ENCODE assay signal across 2 cellular contexts in the genomic region with DNA sequence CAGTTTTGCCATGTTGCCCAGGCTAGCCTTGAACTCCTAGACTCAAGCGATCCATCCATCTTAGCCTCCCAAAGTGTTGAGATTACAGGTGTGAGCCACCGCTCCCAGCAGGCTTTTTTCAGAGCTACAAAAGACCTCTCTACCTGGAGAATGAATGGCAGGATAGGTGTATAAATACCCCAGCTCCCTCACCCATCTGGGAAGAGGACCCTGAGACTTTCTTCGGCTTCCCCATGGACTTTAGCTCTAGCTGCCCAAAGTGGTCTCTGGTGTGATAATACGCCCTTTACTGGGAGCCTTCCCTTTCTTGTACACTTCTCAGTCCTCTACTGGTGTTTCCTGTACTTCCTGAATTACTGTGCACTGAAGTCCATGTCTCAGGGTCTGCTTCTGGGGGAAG.
TF ChIP-seq lines count a peak whose summit lies in the region.

No MANE protein-coding gene starts in this region.

TF ChIP-seq in HEK293, 187 proteins besides CTCF, POLR2A, EP300 and RAD21:
- TF ChIP-seq, protein P1, sequence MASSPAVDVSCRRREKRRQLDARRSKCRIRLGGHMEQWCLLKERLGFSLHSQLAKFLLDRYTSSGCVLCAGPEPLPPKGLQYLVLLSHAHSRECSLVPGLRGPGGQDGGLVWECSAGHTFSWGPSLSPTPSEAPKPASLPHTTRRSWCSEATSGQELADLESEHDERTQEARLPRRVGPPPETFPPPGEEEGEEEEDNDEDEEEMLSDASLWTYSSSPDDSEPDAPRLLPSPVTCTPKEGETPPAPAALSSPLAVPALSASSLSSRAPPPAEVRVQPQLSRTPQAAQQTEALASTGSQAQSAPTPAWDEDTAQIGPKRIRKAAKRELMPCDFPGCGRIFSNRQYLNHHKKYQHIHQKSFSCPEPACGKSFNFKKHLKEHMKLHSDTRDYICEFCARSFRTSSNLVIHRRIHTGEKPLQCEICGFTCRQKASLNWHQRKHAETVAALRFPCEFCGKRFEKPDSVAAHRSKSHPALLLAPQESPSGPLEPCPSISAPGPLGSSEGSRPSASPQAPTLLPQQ (tag by site-specific recombination; IDR thresholded peaks at IDR 0.05), result no peak
- TF ChIP-seq TCF7L2 (IDR thresholded peaks at IDR 0.05; ENCODE audit: borderline replicate concordance, low read depth, low read length), result no peak
- no peak for TF ChIP-seq ZBTB8A (tag by site-specific recombination; IDR thresholded peaks at IDR 0.05)
- TF ChIP-seq ZNF211 (tag by site-specific recombination; IDR thresholded peaks at IDR 0.05; ENCODE audit: low read depth), result no peak
- no peak for TF ChIP-seq YY2 (tag by site-specific recombination; IDR thresholded peaks at IDR 0.05)
- TF ChIP-seq ZNF37A (tag by site-specific recombination; IDR thresholded peaks at IDR 0.05), result peak; percentile 99
- TF ChIP-seq GLIS2 (tag by site-specific recombination; IDR thresholded peaks at IDR 0.05), result no peak
- no peak for TF ChIP-seq ZNF157 (tag by site-specific recombination; IDR thresholded peaks at IDR 0.05)
- TF ChIP-seq RBAK (tag by site-specific recombination; IDR thresholded peaks at IDR 0.05), result no peak

TF ChIP-seq in HepG2, 621 proteins besides CTCF, POLR2A, EP300 and RAD21 (continued from another document):
- TF ChIP-seq, protein P2, sequence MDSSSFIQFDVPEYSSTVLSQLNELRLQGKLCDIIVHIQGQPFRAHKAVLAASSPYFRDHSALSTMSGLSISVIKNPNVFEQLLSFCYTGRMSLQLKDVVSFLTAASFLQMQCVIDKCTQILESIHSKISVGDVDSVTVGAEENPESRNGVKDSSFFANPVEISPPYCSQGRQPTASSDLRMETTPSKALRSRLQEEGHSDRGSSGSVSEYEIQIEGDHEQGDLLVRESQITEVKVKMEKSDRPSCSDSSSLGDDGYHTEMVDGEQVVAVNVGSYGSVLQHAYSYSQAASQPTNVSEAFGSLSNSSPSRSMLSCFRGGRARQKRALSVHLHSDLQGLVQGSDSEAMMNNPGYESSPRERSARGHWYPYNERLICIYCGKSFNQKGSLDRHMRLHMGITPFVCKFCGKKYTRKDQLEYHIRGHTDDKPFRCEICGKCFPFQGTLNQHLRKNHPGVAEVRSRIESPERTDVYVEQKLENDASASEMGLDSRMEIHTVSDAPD (CRISPR knock-in tag; IDR thresholded peaks at IDR 0.05), result no peak
- no peak for TF ChIP-seq ZNF232 (CRISPR knock-in tag; IDR thresholded peaks at IDR 0.05; ENCODE audit: borderline replicate concordance)
- no peak for TF ChIP-seq ZKSCAN8 (CRISPR knock-in tag; IDR thresholded peaks at IDR 0.05; ENCODE audit: borderline replicate concordance)
- no peak for TF ChIP-seq FOSL2 (CRISPR knock-in tag; IDR thresholded peaks at IDR 0.05)
- no peak for TF ChIP-seq NFYC (CRISPR knock-in tag; IDR thresholded peaks at IDR 0.05)
- TF ChIP-seq RNF2 (conservative IDR thresholded peaks at IDR 0.05; ENCODE audit: low read depth), result no peak
- TF ChIP-seq, protein P3, sequence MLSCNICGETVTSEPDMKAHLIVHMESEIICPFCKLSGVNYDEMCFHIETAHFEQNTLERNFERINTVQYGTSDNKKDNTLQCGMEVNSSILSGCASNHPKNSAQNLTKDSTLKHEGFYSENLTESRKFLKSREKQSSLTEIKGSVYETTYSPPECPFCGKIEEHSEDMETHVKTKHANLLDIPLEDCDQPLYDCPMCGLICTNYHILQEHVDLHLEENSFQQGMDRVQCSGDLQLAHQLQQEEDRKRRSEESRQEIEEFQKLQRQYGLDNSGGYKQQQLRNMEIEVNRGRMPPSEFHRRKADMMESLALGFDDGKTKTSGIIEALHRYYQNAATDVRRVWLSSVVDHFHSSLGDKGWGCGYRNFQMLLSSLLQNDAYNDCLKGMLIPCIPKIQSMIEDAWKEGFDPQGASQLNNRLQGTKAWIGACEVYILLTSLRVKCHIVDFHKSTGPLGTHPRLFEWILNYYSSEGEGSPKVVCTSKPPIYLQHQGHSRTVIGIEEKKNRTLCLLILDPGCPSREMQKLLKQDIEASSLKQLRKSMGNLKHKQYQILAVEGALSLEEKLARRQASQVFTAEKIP (CRISPR knock-in tag; IDR thresholded peaks at IDR 0.05; ENCODE audit: borderline replicate concordance), result no peak
- no peak for TF ChIP-seq ZNF766 (CRISPR knock-in tag; IDR thresholded peaks at IDR 0.05; ENCODE audit: borderline replicate concordance)
- TF ChIP-seq SP140L (CRISPR knock-in tag; IDR thresholded peaks at IDR 0.05; ENCODE audit: borderline replicate concordance), result no peak
- no peak for TF ChIP-seq ZNF570 (CRISPR knock-in tag; IDR thresholded peaks at IDR 0.05; ENCODE audit: borderline replicate concordance)
- TF ChIP-seq, protein P4, sequence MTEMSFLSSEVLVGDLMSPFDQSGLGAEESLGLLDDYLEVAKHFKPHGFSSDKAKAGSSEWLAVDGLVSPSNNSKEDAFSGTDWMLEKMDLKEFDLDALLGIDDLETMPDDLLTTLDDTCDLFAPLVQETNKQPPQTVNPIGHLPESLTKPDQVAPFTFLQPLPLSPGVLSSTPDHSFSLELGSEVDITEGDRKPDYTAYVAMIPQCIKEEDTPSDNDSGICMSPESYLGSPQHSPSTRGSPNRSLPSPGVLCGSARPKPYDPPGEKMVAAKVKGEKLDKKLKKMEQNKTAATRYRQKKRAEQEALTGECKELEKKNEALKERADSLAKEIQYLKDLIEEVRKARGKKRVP (CRISPR knock-in tag; IDR thresholded peaks at IDR 0.05), result no peak
- TF ChIP-seq THYN1 (CRISPR knock-in tag; IDR thresholded peaks at IDR 0.05; ENCODE audit: borderline replicate concordance, low read depth), result no peak
- no peak for TF ChIP-seq SALL2 (CRISPR knock-in tag; IDR thresholded peaks at IDR 0.05)
- TF ChIP-seq, protein P5, sequence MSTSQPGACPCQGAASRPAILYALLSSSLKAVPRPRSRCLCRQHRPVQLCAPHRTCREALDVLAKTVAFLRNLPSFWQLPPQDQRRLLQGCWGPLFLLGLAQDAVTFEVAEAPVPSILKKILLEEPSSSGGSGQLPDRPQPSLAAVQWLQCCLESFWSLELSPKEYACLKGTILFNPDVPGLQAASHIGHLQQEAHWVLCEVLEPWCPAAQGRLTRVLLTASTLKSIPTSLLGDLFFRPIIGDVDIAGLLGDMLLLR (CRISPR knock-in tag; IDR thresholded peaks at IDR 0.05), result no peak
- TF ChIP-seq YEATS4 (CRISPR knock-in tag; IDR thresholded peaks at IDR 0.05; ENCODE audit: borderline replicate concordance), result no peak
- TF ChIP-seq ZNF607 (CRISPR knock-in tag; IDR thresholded peaks at IDR 0.05; ENCODE audit: borderline replicate concordance), result no peak
- TF ChIP-seq BHLHE40 (IDR thresholded peaks at IDR 0.05; ENCODE audit: low read length), result no peak
- no peak for TF ChIP-seq MZF1 (CRISPR knock-in tag; IDR thresholded peaks at IDR 0.05; ENCODE audit: borderline replicate concordance)
